In genomic region chr13:32737111-32737571, GRCh38 we compare ENCODE assay signal across 8 cellular contexts.
DNase-seq lines count a peak whose midpoint lies in the region; ATAC-seq and TF ChIP-seq lines count a peak whose summit lies in the region.

No MANE protein-coding gene starts in this region.

- TF ChIP-seq CTCF in DND-41 (IDR thresholded peaks at IDR 0.05; ENCODE audit: borderline replicate concordance, extremely low read depth, low read length, poor library complexity, severe bottlenecking): no peak
- no peak for TF ChIP-seq CTCF in fibroblast of pulmonary artery (IDR thresholded peaks at IDR 0.05; ENCODE audit: low read length, missing control alignments)

- no peak for DNase-seq in DND-41
- DNase-seq in NCI-H82 treated with DMSO at 0.1 percent for 48 hours (lab: John Stamatoyannopoulos, UW; ENCODE audit: unreplicated experiment): peak; percentile 73
- peak; percentile 21 for DNase-seq in fibroblast of pulmonary artery (ENCODE audit: low read depth)
- no peak for DNase-seq in NCI-H1092 treated with DMSO at 0.1 percent for 48 hours (lab: John Stamatoyannopoulos, UW)
- DNase-seq in NCI-H1930 (lab: John Stamatoyannopoulos, UW): no peak
- no peak for DNase-seq in Kasumi-1 (lab: John Stamatoyannopoulos, UW)

- peak; percentile 77 for ATAC-seq in DND-41 (ENCODE audit: insufficient read depth, low read depth)
- peak; percentile 42 for ATAC-seq in GM21526 (IDR thresholded peaks at IDR 0.05; ENCODE audit: low FRiP score, unreplicated experiment)

- H3K79me2 ChIP-seq in DND-41 (ENCODE audit: insufficient read depth, low read length): peaks cover 11% of the 10 kb centered on the region

- H3K9me3 ChIP-seq in DND-41 (ENCODE audit: insufficient read depth, low read length, severe bottlenecking): no peaks in the 10 kb centered on the region
- H3K9me3 ChIP-seq in skeletal muscle tissue (ENCODE audit: control insufficient read depth in 3 of 3, low read length in 3 of 3): no peaks in the 10 kb centered on the region

- no peaks in the 10 kb centered on the region for H4K20me1 ChIP-seq in DND-41 (ENCODE audit: insufficient read depth, low read length)

- H3K27ac ChIP-seq in DND-41 (ENCODE audit: low read length) (no peak overlapping the region), skeletal muscle tissue (ENCODE audit: low read depth, low read length) (peak overlapping the region; percentile 43)

- H3K27me3 ChIP-seq in DND-41 (ENCODE audit: insufficient read depth, low read length, poor library complexity) (no peaks in the 10 kb centered on the region), skeletal muscle tissue (ENCODE audit: control insufficient read depth in 3 of 3, insufficient read depth in 3 of 3, low read length in 3 of 3) (no peaks in the 10 kb centered on the region)

- H3K36me3 ChIP-seq in DND-41 (ENCODE audit: insufficient read depth, low read length) (peaks cover 67% of the 10 kb centered on the region), skeletal muscle tissue (ENCODE audit: control insufficient read depth in 3 of 3, insufficient read depth in 3 of 3, low read length in 3 of 3) (no peaks in the 10 kb centered on the region)

- no peak overlapping the region for H2AFZ ChIP-seq in DND-41 (ENCODE audit: low read depth, low read length)

- H3K4me3 ChIP-seq in DND-41 (ENCODE audit: low read depth in 1 of 2, low read length in 2 of 2) (no peak overlapping the region), fibroblast of pulmonary artery (replicated peaks; ENCODE audit: low read depth, low read length) (peak overlapping the region; percentile 44), skeletal muscle tissue (ENCODE audit: low read length in 3 of 3) (peak overlapping the region; percentile 4 to 69 (median 15))

- H3K4me1 ChIP-seq in DND-41 (ENCODE audit: insufficient read depth, low read length): peaks cover 4% of the 10 kb centered on the region; the same call in 1 of the 2 replicates
- H3K4me1 ChIP-seq in skeletal muscle tissue (ENCODE audit: control insufficient read depth in 3 of 3, insufficient read depth in 3 of 3, low read length in 3 of 3): peaks cover 0 to under 1% (median 0%) of the 10 kb centered on the region in 3 donors

- no peak overlapping the region for H3K4me2 ChIP-seq in DND-41 (ENCODE audit: insufficient read depth, low read length)

- H3K9ac ChIP-seq in DND-41 (ENCODE audit: low read depth, low read length) (no peak overlapping the region), skeletal muscle tissue (ENCODE audit: low read depth in 1 of 3, low read length in 3 of 3) (peak overlapping the region; percentile 46 to 57 (median 52))

Comparison
In these comparisons a context has a peak if more than half of its experiments do, and no peak if none do; other contexts are left out.
1. DNase-seq: peak in NCI-H82 treated with DMSO at 0.1 percent for 48 hours (single experiment) and fibroblast of pulmonary artery (single experiment); none in DND-41 (single experiment), NCI-H1092 treated with DMSO at 0.1 percent for 48 hours (single experiment), NCI-H1930 (0 of 2) and Kasumi-1 (0 of 2).
2. H3K4me3 ChIP-seq: peak in fibroblast of pulmonary artery (single experiment) and skeletal muscle tissue (3 of 3); none in DND-41 (0 of 2).